Comparison of ENCODE assay signal across 2 cellular contexts in genomic region chr1:213194383-213194782, GRCh38.
TF ChIP-seq lines count a peak whose summit lies in the region.

No MANE protein-coding gene starts in this region.

TF ChIP-seq in H1, 55 proteins besides CTCF, POLR2A, EP300 and RAD21 (continued from another document):
- TF ChIP-seq ZNF274 (IDR thresholded peaks at IDR 0.05; ENCODE audit: borderline replicate concordance, extremely low read depth, low read length) (no peak), GABPA (IDR thresholded peaks at IDR 0.05; ENCODE audit: borderline replicate concordance, insufficient read depth, low read length) (no peak), YY1 (IDR thresholded peaks at IDR 0.05; ENCODE audit: low read depth, low read length) (no peak), POU5F1 (IDR thresholded peaks at IDR 0.05; ENCODE audit: low read depth, low read length) (no peak), HDAC6 (IDR thresholded peaks at IDR 0.05; ENCODE audit: low read depth, low read length) (no peak), RFX5 (IDR thresholded peaks at IDR 0.05; ENCODE audit: borderline replicate concordance, low read depth, low read length) (no peak), POLR2AphosphoS5 (IDR thresholded peaks at IDR 0.05; ENCODE audit: low read depth, low read length) (no peak), SAP30 (IDR thresholded peaks at IDR 0.05; ENCODE audit: insufficient read depth, insufficient replicate concordance, low read length) (no peak), NANOG (IDR thresholded peaks at IDR 0.05; ENCODE audit: insufficient read depth, low read depth, low read length, poor library complexity, severe bottlenecking) (no peak), ATF2 (IDR thresholded peaks at IDR 0.05; ENCODE audit: low read length) (no peak), RNF2 (IDR thresholded peaks at IDR 0.05; ENCODE audit: borderline replicate concordance, low read depth, low read length, missing control alignments, poor library complexity, severe bottlenecking) (no peak), RBBP5 (IDR thresholded peaks at IDR 0.05; ENCODE audit: borderline replicate concordance, low read depth, low read length) (no peak), JUND (IDR thresholded peaks at IDR 0.05; ENCODE audit: low read length) (no peak), TAF1 (IDR thresholded peaks at IDR 0.05; ENCODE audit: low read depth, low read length) (no peak), BRCA1 (IDR thresholded peaks at IDR 0.05; ENCODE audit: low read depth, low read length) (no peak), PHF8 (conservative IDR thresholded peaks at IDR 0.05; ENCODE audit: low read depth, low read length) (no peak), ASH2L (IDR thresholded peaks at IDR 0.05; ENCODE audit: low read length) (no peak)

TF ChIP-seq in HEK293T, 16 proteins besides CTCF, POLR2A, EP300 and RAD21 (continued from another document):
- TF ChIP-seq HDGF (IDR thresholded peaks at IDR 0.05; ENCODE audit: borderline replicate concordance) (no peak), FOXA1 (IDR thresholded peaks at IDR 0.05) (no peak), PKNOX1 (IDR thresholded peaks at IDR 0.05) (no peak)
